In the genomic region with DNA sequence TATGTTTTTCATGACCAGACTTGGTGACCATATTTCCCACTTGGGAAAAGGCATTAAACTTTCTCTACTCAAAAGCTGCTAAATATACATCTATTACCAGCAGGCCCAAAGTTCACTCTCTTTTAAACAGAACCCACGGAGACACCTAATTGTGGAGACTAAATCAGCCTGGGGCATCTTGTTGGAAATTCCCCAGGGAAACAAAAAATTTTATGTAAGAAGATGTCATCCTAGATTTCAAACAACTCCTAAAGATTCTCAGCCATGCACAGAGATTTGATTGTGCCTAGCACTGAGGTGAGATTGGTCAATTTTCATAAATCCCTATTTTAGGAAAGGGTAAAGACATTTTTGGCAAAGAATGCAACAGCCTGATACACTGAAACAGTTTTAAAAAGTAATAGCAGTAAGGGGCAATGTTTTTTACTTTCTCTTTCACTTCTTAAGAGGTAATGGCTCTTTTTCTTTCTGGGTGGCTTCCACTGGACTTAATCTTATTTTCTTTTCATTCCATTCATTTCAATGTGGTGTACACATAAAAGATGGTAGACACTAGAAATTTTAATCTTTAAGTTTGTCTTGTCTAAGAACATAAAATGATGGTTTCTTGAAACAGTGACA, we compare ENCODE assay signal across 11 cellular contexts. TPM values are rescaled to one million over a fixed set of nuclear protein-coding genes. Genes with fewer than 3 reads are reported as not detected.
DNase-seq lines count a peak whose midpoint lies in the region; ATAC-seq, FAIRE-seq and TF ChIP-seq lines count a peak whose summit lies in the region.
"Had no signal": no experiment of that assay in that cellular context is flagged by ENCODE, and none has a peak within 500 bp of the region (broad histone marks: within the 10 kb centered on the region; RNA-seq: fewer than 3 reads in every experiment).

No MANE protein-coding gene starts in this region.

- H2BK15ac ChIP-seq in neuronal stem cell (ENCODE audit: low read length) = no peak overlapping the region

- TF ChIP-seq CTCF in fibroblast of lung (conservative IDR thresholded peaks at IDR 0.05 in 1 of 2, IDR thresholded peaks at IDR 0.05 in 1 of 2; ENCODE audit: low read depth in 1 of 2, low read length in 2 of 2) = no peak
- no peak for TF ChIP-seq CTCF in GM10248 (IDR thresholded peaks at IDR 0.05; ENCODE audit: control extremely low read depth, extremely low read depth, low read depth, missing control alignments)
- no peak for TF ChIP-seq CTCF in kidney (IDR thresholded peaks at IDR 0.05; ENCODE audit: borderline replicate concordance, extremely low read depth, insufficient read depth)
- no peak for TF ChIP-seq CTCF in right atrium auricular region (IDR thresholded peaks at IDR 0.05)

- H2AK5ac ChIP-seq in neuronal stem cell (ENCODE audit: low read depth, low read length) = no peak overlapping the region

- H3K23ac ChIP-seq in neuronal stem cell (ENCODE audit: low read depth, low read length, poor library complexity) = no peak overlapping the region

- H3K18ac ChIP-seq in neuronal stem cell (ENCODE audit: low read length) = no peak overlapping the region

- POLR2A ChIA-PET in GM10248 (lab: Yijun Ruan, JAX) = no interaction called here

- H3K4me2 ChIP-seq in fibroblast of lung (ENCODE audit: extremely low read depth, insufficient read depth, low read length) (no peak overlapping the region), neuronal stem cell (ENCODE audit: insufficient read depth, low read length, poor library complexity, severe bottlenecking) (no peak overlapping the region)

- H2BK5ac ChIP-seq in neuronal stem cell (ENCODE audit: low read length) = no peak overlapping the region

- FAIRE-seq in kidney (lab: Jason Lieb, UNC) = no peak
- FAIRE-seq: colon, keratinocyte had no signal

- H2AFZ ChIP-seq in fibroblast of lung (ENCODE audit: low read length) = peak overlapping the region; percentile 36
- no peak overlapping the region for H2AFZ ChIP-seq in neuronal stem cell (ENCODE audit: low read length)

- peak; percentile 49 for ATAC-seq in GM19467 (IDR thresholded peaks at IDR 0.05; ENCODE audit: unreplicated experiment)
- ATAC-seq in HG03520 (IDR thresholded peaks at IDR 0.05; ENCODE audit: unreplicated experiment) = peak; percentile 52
- ATAC-seq: sciatic nerve had no signal

- H3K79me1 ChIP-seq in neuronal stem cell (ENCODE audit: low read depth, low read length) = no peaks in the 10 kb centered on the region

- H3K27ac ChIP-seq in fibroblast of lung (ENCODE audit: insufficient read depth, low read length) (no peak overlapping the region), neuronal stem cell (replicated peaks; ENCODE audit: low read length) (no peak overlapping the region), kidney (ENCODE audit: low read depth in 2 of 2, low read length in 2 of 2) (no peak overlapping the region), right atrium auricular region (no peak overlapping the region)

- H4K8ac ChIP-seq in neuronal stem cell (ENCODE audit: low read depth, low read length) = no peak overlapping the region

- H3K9ac ChIP-seq in fibroblast of lung (ENCODE audit: insufficient read depth, low read length) (no peak overlapping the region), neuronal stem cell (ENCODE audit: low read depth, low read length, poor library complexity) (no peak overlapping the region), kidney (ENCODE audit: low read length in 2 of 2) (no peak overlapping the region)

- no peak overlapping the region for H2BK12ac ChIP-seq in neuronal stem cell (ENCODE audit: low read length)

- no peaks in the 10 kb centered on the region for H3K27me3 ChIP-seq in fibroblast of lung (ENCODE audit: control insufficient read depth, insufficient read depth, low read length)
- H3K27me3 ChIP-seq in neuronal stem cell (ENCODE audit: control insufficient read depth in 3 of 3, insufficient read depth in 3 of 3, low read depth in 1 of 3, low read length in 3 of 3) = no peaks in the 10 kb centered on the region
- no peaks in the 10 kb centered on the region for H3K27me3 ChIP-seq in right atrium auricular region

- H4K91ac ChIP-seq in neuronal stem cell (ENCODE audit: low read depth, low read length, poor library complexity) = no peak overlapping the region

- DNase-seq in EH (ENCODE audit: low read depth) (peak; percentile 6), fibroblast of lung (ENCODE audit: low read depth in 2 of 2) (no peak), neuronal stem cell (ENCODE audit: low spot score) (no peak), GM10248 (ENCODE audit: extremely low spot score) (no peak), kidney (no peak), right atrium auricular region (ENCODE audit: low spot score) (no peak)

- no peak overlapping the region for H2BK120ac ChIP-seq in neuronal stem cell (ENCODE audit: low read depth, low read length)

- H3K79me2 ChIP-seq in fibroblast of lung (ENCODE audit: control insufficient read depth, insufficient read depth, low read length) = no peaks in the 10 kb centered on the region

- no peak overlapping the region for H3K14ac ChIP-seq in neuronal stem cell (ENCODE audit: low read length)

- H3K9me3 ChIP-seq in fibroblast of lung (ENCODE audit: control insufficient read depth, insufficient read depth, low read depth, low read length) (no peaks in the 10 kb centered on the region), neuronal stem cell (replicated peaks in 1 of 2; ENCODE audit: control insufficient read depth in 2 of 2, insufficient read depth in 1 of 2, low read depth in 1 of 2, low read length in 2 of 2) (no peaks in the 10 kb centered on the region), kidney (ENCODE audit: control insufficient read depth in 1 of 2, low read length in 2 of 2) (no peaks in the 10 kb centered on the region), right atrium auricular region (no peaks in the 10 kb centered on the region)

- H4K20me1 ChIP-seq in fibroblast of lung (ENCODE audit: control insufficient read depth, extremely low read depth, insufficient read depth, low read length) = no peaks in the 10 kb centered on the region

- peak overlapping the region in 1 of 4 experiments; percentile 27 for H3K4me3 ChIP-seq in fibroblast of lung (replicated peaks in 1 of 4; ENCODE audit: control extremely low read depth in 1 of 4, insufficient read depth in 1 of 4, low read depth in 3 of 4, low read length in 4 of 4)
- no peak overlapping the region for H3K4me3 ChIP-seq in neuronal stem cell (ENCODE audit: low read length in 2 of 2)
- H3K4me3 ChIP-seq in kidney (ENCODE audit: low read length in 2 of 2) = peak overlapping the region in 1 of 2 donors; percentile 43
- H3K4me3 ChIP-seq in right atrium auricular region = no peak overlapping the region

- H3K4me1 ChIP-seq in fibroblast of lung (ENCODE audit: control insufficient read depth, extremely low read depth, insufficient read depth, low read length) = no peaks in the 10 kb centered on the region
- H3K4me1 ChIP-seq in neuronal stem cell (ENCODE audit: control insufficient read depth in 2 of 2, insufficient read depth in 1 of 2, low read depth in 1 of 2, low read length in 2 of 2) = no peaks in the 10 kb centered on the region
- H3K4me1 ChIP-seq in kidney (ENCODE audit: control insufficient read depth in 1 of 2, insufficient read depth in 1 of 2, low read depth in 1 of 2, low read length in 2 of 2) = no peaks in the 10 kb centered on the region
- H3K4me1 ChIP-seq in right atrium auricular region = no peaks in the 10 kb centered on the region

- CTCF ChIA-PET in GM10248 (lab: Yijun Ruan, JAX) = no interaction called here

- H3K36me3 ChIP-seq in fibroblast of lung (ENCODE audit: control insufficient read depth, insufficient read depth, low read length) = no peaks in the 10 kb centered on the region
- H3K36me3 ChIP-seq in neuronal stem cell (replicated peaks in 1 of 2; ENCODE audit: control insufficient read depth in 2 of 2, insufficient read depth in 2 of 2, low read length in 2 of 2) = no peaks in the 10 kb centered on the region
- H3K36me3 ChIP-seq in kidney (ENCODE audit: control insufficient read depth in 1 of 2, insufficient read depth in 2 of 2, low read length in 2 of 2) = no peaks in the 10 kb centered on the region
- no peaks in the 10 kb centered on the region for H3K36me3 ChIP-seq in right atrium auricular region

- no peak overlapping the region for H3K4ac ChIP-seq in neuronal stem cell (ENCODE audit: low read length)

- no CpG with 5 or more reads among the region's 1 CpG for WGBS in neuronal stem cell (ENCODE audit: extremely low coverage in 2 of 2, insufficient read length in 2 of 2, insufficient replicate concordance in 1 of 2), 2 donors

- intact Hi-C loops in kidney (cut with DNase I) = no loop called here

RNA-seq across cellular contexts. Expression of a gene that starts 9.6 kb away (rescaled TPM):
- total RNA-seq in fibroblast of lung = not detected in 2 replicates
- polyA plus RNA-seq in fibroblast of lung = not detected in 2 replicates
- not detected in 2 replicates for polyA plus RNA-seq in fibroblast of lung (2012)
- polyA minus RNA-seq in fibroblast of lung (ENCODE audit: low replicate concordance) = not detected in 2 replicates
- polyA plus RNA-seq in neuronal stem cell (2013, experiment 1 of 2) = 0.03 TPM
- not detected for polyA plus RNA-seq in neuronal stem cell (2013, experiment 2 of 2)
- total RNA-seq in kidney = not detected
- polyA plus RNA-seq in kidney (ENCODE audit: insufficient read depth, low read depth, low replicate concordance) = not detected
- not detected for total RNA-seq in right atrium auricular region
- total RNA-seq: sciatic nerve had no signal
- polyA plus RNA-seq: keratinocyte had no signal

RNA-seq across cellular contexts. Expression of a gene that starts 23.3 kb away (rescaled TPM):
- total RNA-seq in fibroblast of lung (under 0.01 TPM in 1 of 2 replicates, not detected in the other), kidney (not detected), right atrium auricular region (not detected)
- polyA plus RNA-seq in fibroblast of lung (not detected in 2 replicates), kidney (ENCODE audit: insufficient read depth, low read depth, low replicate concordance) (not detected)
- polyA plus RNA-seq in fibroblast of lung (2012) = not detected in 2 replicates
- not detected in 2 replicates for polyA minus RNA-seq in fibroblast of lung (ENCODE audit: low replicate concordance)
- polyA plus RNA-seq in neuronal stem cell (2013, experiment 1 of 2) = not detected
- not detected for polyA plus RNA-seq in neuronal stem cell (2013, experiment 2 of 2)
- total RNA-seq: sciatic nerve had no signal
- polyA plus RNA-seq: keratinocyte had no signal

RNA-seq across cellular contexts. Expression of a gene that starts 27.3 kb away (rescaled TPM):
- total RNA-seq in fibroblast of lung (not detected in 2 replicates), kidney (not detected), right atrium auricular region (not detected)
- polyA plus RNA-seq in fibroblast of lung (not detected in 2 replicates), kidney (ENCODE audit: insufficient read depth, low read depth, low replicate concordance) (not detected)
- polyA plus RNA-seq in fibroblast of lung (2012) = not detected in 2 replicates
- not detected in 2 replicates for polyA minus RNA-seq in fibroblast of lung (ENCODE audit: low replicate concordance)
- not detected for polyA plus RNA-seq in neuronal stem cell (2013, experiment 1 of 2)
- polyA plus RNA-seq in neuronal stem cell (2013, experiment 2 of 2) = not detected
- polyA plus RNA-seq: keratinocyte had no signal

RNA-seq across cellular contexts. Expression of a gene that starts 35.2 kb away (rescaled TPM):
- not detected in 2 replicates for total RNA-seq in fibroblast of lung
- polyA plus RNA-seq in fibroblast of lung = not detected in 2 replicates
- not detected in 2 replicates for polyA plus RNA-seq in fibroblast of lung (2012)
- polyA minus RNA-seq in fibroblast of lung (ENCODE audit: low replicate concordance) = not detected in 2 replicates
- polyA plus RNA-seq in neuronal stem cell (2013, experiment 1 of 2) = not detected
- polyA plus RNA-seq in neuronal stem cell (2013, experiment 2 of 2) = not detected
- not detected for total RNA-seq in kidney
- not detected for polyA plus RNA-seq in kidney (ENCODE audit: insufficient read depth, low read depth, low replicate concordance)
- not detected for total RNA-seq in right atrium auricular region
- total RNA-seq: sciatic nerve had no signal
- polyA plus RNA-seq: keratinocyte had no signal

RNA-seq across cellular contexts. Expression of a gene that starts 39.1 kb away (rescaled TPM):
- total RNA-seq in fibroblast of lung = not detected in 2 replicates
- polyA plus RNA-seq in fibroblast of lung = not detected in 2 replicates
- polyA plus RNA-seq in fibroblast of lung (2012) = not detected in 2 replicates
- not detected in 2 replicates for polyA minus RNA-seq in fibroblast of lung (ENCODE audit: low replicate concordance)
- polyA plus RNA-seq in neuronal stem cell (2013, experiment 1 of 2) = not detected
- not detected for polyA plus RNA-seq in neuronal stem cell (2013, experiment 2 of 2)
- 0.25 TPM for total RNA-seq in kidney
- not detected for polyA plus RNA-seq in kidney (ENCODE audit: insufficient read depth, low read depth, low replicate concordance)
- total RNA-seq in right atrium auricular region = not detected
- total RNA-seq: sciatic nerve had no signal
- polyA plus RNA-seq: keratinocyte had no signal
